In genomic region chr10:121222842-121223241, GRCh38 we compare ENCODE assay signal across 37 cellular contexts.
DNase-seq lines count a peak whose midpoint lies in the region; ATAC-seq, FAIRE-seq and TF ChIP-seq lines count a peak whose summit lies in the region.
"Had no signal": no experiment of that assay in that cellular context is flagged by ENCODE, and none has a peak within 500 bp of the region (broad histone marks: within the 10 kb centered on the region; RNA-seq: fewer than 3 reads in every experiment).

No MANE protein-coding gene starts in this region.

- no peak overlapping the region for H2AFZ ChIP-seq in keratinocyte (ENCODE audit: control insufficient read depth, low read length)

- no peaks in the 10 kb centered on the region for H3K9me3 ChIP-seq in keratinocyte (ENCODE audit: control insufficient read depth, low read depth, low read length)
- H3K9me3 ChIP-seq: A549, BE2C, BLaER1 had no signal

- no peak overlapping the region for H3K27ac ChIP-seq in keratinocyte (ENCODE audit: control insufficient read depth, insufficient read depth, low read length)
- H3K27ac ChIP-seq: 22Rv1; A549; BLaER1; BLaER1 treated with 17β-estradiol and CSF1 and Interleukin-3, amounts not matched to agents 10 nM and 100 nM; C4-2B had no signal

- no peak overlapping the region for H3K27ac Mint-ChIP-seq in glutamatergic neuron (ENCODE audit: unreplicated experiment)
- H3K27ac Mint-ChIP-seq in endothelial cell (ENCODE audit: unreplicated experiment) = no peak overlapping the region
- H3K27ac Mint-ChIP-seq: B cell; CD14-positive monocyte; CD4-positive, alpha-beta memory T cell; CD4-positive, alpha-beta T cell; CD4-positive, CD25-positive, alpha-beta regulatory T cell; CD8-positive, alpha-beta memory T cell; CD8-positive, alpha-beta T cell had no signal

- H3K9me3 Mint-ChIP-seq in glutamatergic neuron (ENCODE audit: unreplicated experiment) (no peaks in the 10 kb centered on the region), endothelial cell (ENCODE audit: unreplicated experiment) (no peaks in the 10 kb centered on the region)
- H3K9me3 Mint-ChIP-seq: CD8-positive, alpha-beta T cell had no signal

- H3K4me3 Mint-ChIP-seq in glutamatergic neuron (ENCODE audit: unreplicated experiment) = no peak overlapping the region
- no peak overlapping the region for H3K4me3 Mint-ChIP-seq in endothelial cell (ENCODE audit: unreplicated experiment)
- H3K4me3 Mint-ChIP-seq: B cell; CD14-positive monocyte; CD4-positive, alpha-beta memory T cell; CD4-positive, alpha-beta T cell; CD4-positive, CD25-positive, alpha-beta regulatory T cell; CD8-positive, alpha-beta memory T cell; CD8-positive, alpha-beta T cell had no signal

- dilution Hi-C loops in keratinocyte (cut with MboI; ENCODE audit: extremely low pct_ligation_motif_present, low sequenced_read_pairs) = no loop called here

- H3K9ac ChIP-seq in keratinocyte (ENCODE audit: control insufficient read depth, extremely low read depth, insufficient read depth, low read length) = no peak overlapping the region
- H3K9ac ChIP-seq: BLaER1; BLaER1 treated with 17β-estradiol and CSF1 and Interleukin-3, amounts not matched to agents 10 nM and 100 nM had no signal

- H3K27me3 Mint-ChIP-seq in glutamatergic neuron (ENCODE audit: unreplicated experiment) (peaks cover 2% of the 10 kb centered on the region), endothelial cell (ENCODE audit: unreplicated experiment) (no peaks in the 10 kb centered on the region)
- H3K27me3 Mint-ChIP-seq: B cell; CD4-positive, alpha-beta T cell; CD4-positive, CD25-positive, alpha-beta regulatory T cell had no signal

- TF ChIP-seq CTCF in bronchial epithelial cell (IDR thresholded peaks at IDR 0.05; ENCODE audit: insufficient read depth, low read length, severe bottlenecking) (no peak), epithelial cell of esophagus (IDR thresholded peaks at IDR 0.05; ENCODE audit: insufficient read depth, low read depth, low read length, missing control alignments) (no peak), keratinocyte (optimal IDR thresholded peaks at IDR 0.05 in 1 of 3, IDR thresholded peaks at IDR 0.05 in 1 of 3, conservative IDR thresholded peaks at IDR 0.05 in 1 of 3; ENCODE audit: extremely low read depth in 1 of 3, insufficient read depth in 2 of 3, low read length in 3 of 3) (no peak), glutamatergic neuron (IDR thresholded peaks at IDR 0.05; ENCODE audit: partially characterized antibody, unreplicated experiment) (no peak), endothelial cell (IDR thresholded peaks at IDR 0.05; ENCODE audit: unreplicated experiment) (no peak)

- ATAC-seq in esophagus mucosa = peak; percentile 82
- ATAC-seq: A549; CD8-positive, alpha-beta T cell had no signal

- no peaks in the 10 kb centered on the region for H4K20me1 ChIP-seq in keratinocyte (ENCODE audit: control insufficient read depth, extremely low read depth, insufficient read depth, low read length)
- H4K20me1 ChIP-seq: BLaER1; BLaER1 treated with 17β-estradiol and CSF1 and Interleukin-3, amounts not matched to agents 10 nM and 100 nM had no signal

- H3K4me1 Mint-ChIP-seq in glutamatergic neuron (ENCODE audit: low read depth, unreplicated experiment) (no peaks in the 10 kb centered on the region), endothelial cell (ENCODE audit: unreplicated experiment) (no peaks in the 10 kb centered on the region)
- H3K4me1 Mint-ChIP-seq: B cell; CD14-positive monocyte; CD4-positive, alpha-beta memory T cell; CD4-positive, CD25-positive, alpha-beta regulatory T cell; CD8-positive, alpha-beta memory T cell had no signal

- H3K36me3 ChIP-seq in bronchial epithelial cell (ENCODE audit: control insufficient read depth, insufficient read depth, low read length) (no peaks in the 10 kb centered on the region), keratinocyte (ENCODE audit: control insufficient read depth in 2 of 2, extremely low read depth in 1 of 2, insufficient read depth in 2 of 2, low read length in 2 of 2) (no peaks in the 10 kb centered on the region)
- H3K36me3 ChIP-seq: BE2C; BLaER1; BLaER1 treated with 17β-estradiol and CSF1 and Interleukin-3, amounts not matched to agents 10 nM and 100 nM had no signal

- no peaks in the 10 kb centered on the region for H3K9me1 ChIP-seq in keratinocyte (ENCODE audit: control insufficient read depth, extremely low read depth, insufficient read depth, low read length)

- no peaks in the 10 kb centered on the region for H3K79me2 ChIP-seq in keratinocyte (ENCODE audit: control insufficient read depth, insufficient read depth, low read length)

- DNase-seq in bronchial epithelial cell (ENCODE audit: low read depth) = peak; percentile 11
- peak; percentile 35 for DNase-seq in epithelial cell of esophagus (ENCODE audit: low read depth)
- DNase-seq in keratinocyte (ENCODE audit: low read depth, low spot score) = no peak
- no peak for DNase-seq in NCI-H1048 (lab: John Stamatoyannopoulos, UW)
- DNase-seq in glutamatergic neuron = no peak
- DNase-seq in NCI-H2196 treated with DMSO at 0.1 percent for 48 hours (lab: John Stamatoyannopoulos, UW; ENCODE audit: unreplicated experiment) = no peak
- DNase-seq in endothelial cell (ENCODE audit: low spot score) = no peak
- DNase-seq: 8988T; ACHN; AML-193; BE2C; C1 segment of cervical spinal cord; Caco-2; Calu3; CD4-positive, alpha-beta memory T cell; CD4-positive, alpha-beta T cell; CD4-positive, CD25-positive, alpha-beta regulatory T cell; CD8-positive, alpha-beta memory T cell; CD8-positive, alpha-beta T cell; COR-L47; DMS 273 treated with DMSO at 0.1 percent for 48 hours; DMS153; DMS53; DMS79; DMS79 treated with DMSO at 0.1 percent for 48 hours; DND-41; EL had no signal

- H3K36me3 Mint-ChIP-seq in glutamatergic neuron (ENCODE audit: unreplicated experiment) (no peaks in the 10 kb centered on the region), endothelial cell (ENCODE audit: low read depth, unreplicated experiment) (no peaks in the 10 kb centered on the region)
- H3K36me3 Mint-ChIP-seq: CD14-positive monocyte; CD4-positive, alpha-beta memory T cell; CD4-positive, CD25-positive, alpha-beta regulatory T cell; CD8-positive, alpha-beta memory T cell; CD8-positive, alpha-beta T cell had no signal

- H3K4me3 ChIP-seq in bronchial epithelial cell (ENCODE audit: low read depth, low read length) = no peak overlapping the region
- no peak overlapping the region for H3K4me3 ChIP-seq in epithelial cell of esophagus (ENCODE audit: low read length)
- H3K4me3 ChIP-seq in keratinocyte (ENCODE audit: control insufficient read depth in 2 of 3, extremely low read depth in 1 of 3, insufficient read depth in 2 of 3, low read depth in 1 of 3, low read length in 3 of 3) = no peak overlapping the region
- H3K4me3 ChIP-seq: A549; BLaER1; BLaER1 treated with 17β-estradiol and CSF1 and Interleukin-3, amounts not matched to agents 10 nM and 100 nM had no signal

- FAIRE-seq in bronchial epithelial cell (lab: Jason Lieb, UNC) (no peak), keratinocyte (lab: Jason Lieb, UNC) (peak; percentile 9)
- FAIRE-seq: A204.1, A549, D721Med had no signal

- H3K4me2 ChIP-seq in keratinocyte (ENCODE audit: control insufficient read depth, extremely low read depth, insufficient read depth, low read depth, low read length) = no peak overlapping the region
- H3K4me2 ChIP-seq: A549; BLaER1; BLaER1 treated with 17β-estradiol and CSF1 and Interleukin-3, amounts not matched to agents 10 nM and 100 nM had no signal

- no peaks in the 10 kb centered on the region for H3K27me3 ChIP-seq in bronchial epithelial cell (ENCODE audit: control insufficient read depth, insufficient read depth, low read length)
- no peaks in the 10 kb centered on the region for H3K27me3 ChIP-seq in keratinocyte (ENCODE audit: control insufficient read depth, extremely low read depth, insufficient read depth, low read length)
- H3K27me3 ChIP-seq: BE2C; BLaER1; BLaER1 treated with 17β-estradiol and CSF1 and Interleukin-3, amounts not matched to agents 10 nM and 100 nM had no signal

- H3K4me1 ChIP-seq in keratinocyte (ENCODE audit: control insufficient read depth, extremely low read depth, insufficient read depth, low read length) = no peaks in the 10 kb centered on the region
- H3K4me1 ChIP-seq: A549, BE2C, Caco-2 had no signal

Comparison
In these comparisons a context has a peak if more than half of its experiments do, and no peak if none do; other contexts are left out.
1. DNase-seq: peak in bronchial epithelial cell (single experiment) and epithelial cell of esophagus (single experiment); none in keratinocyte (single experiment), NCI-H1048 (single experiment), glutamatergic neuron (single experiment), NCI-H2196 treated with DMSO at 0.1 percent for 48 hours (single experiment) and endothelial cell (single experiment).